Comparison of ENCODE assay signal across 8 cellular contexts in genomic region chr11:60913793-60914619, GRCh38. TPM values are rescaled to one million over a fixed set of nuclear protein-coding genes. Genes with fewer than 3 reads are reported as not detected.
DNase-seq lines count a peak whose midpoint lies in the region; ATAC-seq, FAIRE-seq and TF ChIP-seq lines count a peak whose summit lies in the region.

Gene TMEM109, plus strand, starts transcription at chr11:60914158. Its CDS starts 5,536 bp downstream, at chr11:60919694.

- H3K9me3 ChIP-seq in kidney (ENCODE audit: control insufficient read depth in 1 of 2, low read length in 2 of 2) = no peaks in the 10 kb centered on the region

- ATAC-seq in GM19025 (IDR thresholded peaks at IDR 0.05; ENCODE audit: low read depth, unreplicated experiment) (peak; percentile 40), HG03432 (IDR thresholded peaks at IDR 0.05; ENCODE audit: unreplicated experiment) (peak; percentile 48)

- H3K4me3 ChIP-seq in kidney (ENCODE audit: low read length in 2 of 2) = peak within 1 kb of the TSS; percentile 90 to 94

- no peak for TF ChIP-seq CTCF in AG09319 (IDR thresholded peaks at IDR 0.05; ENCODE audit: low read depth, low read length)
- no peak for TF ChIP-seq CTCF in kidney (IDR thresholded peaks at IDR 0.05; ENCODE audit: borderline replicate concordance, extremely low read depth, insufficient read depth)

- H3K4me1 ChIP-seq in kidney (ENCODE audit: control insufficient read depth in 1 of 2, insufficient read depth in 1 of 2, low read depth in 1 of 2, low read length in 2 of 2) = peaks cover 6 to 18% of the 10 kb centered on the region in 2 donors

- H3K27ac ChIP-seq in kidney (ENCODE audit: low read depth in 2 of 2, low read length in 2 of 2) = peak within 1 kb of the TSS; percentile 95 to 98

- H3K9ac ChIP-seq in kidney (ENCODE audit: low read length in 2 of 2) = peak within 1 kb of the TSS; percentile 91 to 92

- no peak for FAIRE-seq in kidney (lab: Jason Lieb, UNC)

- intact Hi-C loops in kidney (cut with DNase I) = no loop called here

- H3K36me3 ChIP-seq in kidney (ENCODE audit: control insufficient read depth in 1 of 2, insufficient read depth in 2 of 2, low read length in 2 of 2) = no peaks in the 10 kb centered on the region

- DNase-seq in AG09319 (ENCODE audit: extremely low read depth, low read depth) (peak; percentile 57), NCI-H510A (lab: John Stamatoyannopoulos, UW) (peak; percentile 81), cerebellum (ENCODE audit: low spot score) (peak; percentile 93), kidney (peak; percentile 95)
- DNase-seq in activated CD4-positive, alpha-beta T cell treated with anti-CD3 and anti-CD28 coated beads for 1 hour = peak; percentile 81
- peak; percentile 71 to 72 for DNase-seq in stimulated activated CD4-positive, alpha-beta T cell treated with anti-CD3 and anti-CD28 coated beads, Interleukin-15, amount 100 ng/mL, for 1 hour (ENCODE audit: low read depth in 1 of 2, low spot score in 1 of 2)

RNA-seq across cellular contexts. Expression of gene TMEM109, which starts in this region (rescaled TPM):
- total RNA-seq in cerebellum (7.3 TPM), kidney (130 TPM)
- polyA plus RNA-seq in kidney (ENCODE audit: insufficient read depth, low read depth, low replicate concordance) = 139 TPM

Comparison
In these comparisons a context has a peak if more than half of its experiments do, and no peak if none do; other contexts are left out.
1. Peak in every context shown above with its lines: DNase-seq, ATAC-seq, H3K4me3 ChIP-seq and H3K27ac ChIP-seq.
2. RNA of gene TMEM109 (total RNA-seq): 130 TPM in kidney (single experiment); 7.3 TPM in cerebellum (single experiment); every median in the first group is over 10 times any median in the second.